In genomic region chr4:8295471-8295870, GRCh38 we compare ENCODE assay signal across 20 cellular contexts. TPM values are rescaled to one million over a fixed set of nuclear protein-coding genes. Genes with fewer than 3 reads are reported as not detected.
DNase-seq lines count a peak whose midpoint lies in the region; ATAC-seq and TF ChIP-seq lines count a peak whose summit lies in the region.
"Had no signal": no experiment of that assay in that cellular context is flagged by ENCODE, and none has a peak within 500 bp of the region (broad histone marks: within the 10 kb centered on the region; RNA-seq: fewer than 3 reads in every experiment).

No MANE protein-coding gene starts in this region.

- intact Hi-C loops in left lung (cut with DNase I) (no loop called here), sciatic nerve (cut with DNase I) (no loop called here)

- H3K36me3 ChIP-seq in RWPE2 (ENCODE audit: low read depth) (no peaks in the 10 kb centered on the region), left lung (peaks cover 0 to 35% of the 10 kb centered on the region in 2 donors), SJCRH30 (no peaks in the 10 kb centered on the region)
- H3K36me3 ChIP-seq: HAP-1 had no signal

- H3K9me3 ChIP-seq in RWPE2 (ENCODE audit: severe bottlenecking) (no peaks in the 10 kb centered on the region), left lung (no peaks in the 10 kb centered on the region), SJCRH30 (replicated peaks) (no peaks in the 10 kb centered on the region)
- H3K9me3 ChIP-seq: Caco-2, HAP-1 had no signal

- no peak for TF ChIP-seq CTCF in RWPE2 (IDR thresholded peaks at IDR 0.05; ENCODE audit: poor library complexity, severe bottlenecking)
- no peak for TF ChIP-seq CTCF in left lung (IDR thresholded peaks at IDR 0.05)

- H3K4me1 ChIP-seq in RWPE2 (ENCODE audit: insufficient read depth, poor library complexity, severe bottlenecking), result no peaks in the 10 kb centered on the region
- H3K4me1 ChIP-seq in left lung, result no peaks in the 10 kb centered on the region
- peaks cover 9% of the 10 kb centered on the region; the same call in 1 of the 2 replicates for H3K4me1 ChIP-seq in SJCRH30
- H3K4me1 ChIP-seq: Caco-2, HAP-1 had no signal

- DNase-seq in NOMO-1 treated with DMSO at 0.1 percent for 48 hours (lab: John Stamatoyannopoulos, UW; ENCODE audit: unreplicated experiment) (peak; percentile 31), NOMO-1 treated with dmso at 0.1 percent for 144 hours (lab: John Stamatoyannopoulos, UW; ENCODE audit: unreplicated experiment) (no peak), RWPE2 (ENCODE audit: low spot score) (peak; percentile 29), left lung (peak; percentile 25 to 57), sciatic nerve (ENCODE audit: low spot score) (peak; percentile 31), kidney tubule cell (ENCODE audit: low spot score) (no peak), SJCRH30 (no peak), retina (no peak)
- DNase-seq: 8988T, C1 segment of cervical spinal cord, DMS53, NCI-H1105, NCI-H187 treated with DMSO at 0.1 percent for 48 hours, NCI-H82 had no signal

- H3K27me3 ChIP-seq in RWPE2 (ENCODE audit: insufficient read depth, poor library complexity, severe bottlenecking) (no peaks in the 10 kb centered on the region), left lung (no peaks in the 10 kb centered on the region), SJCRH30 (peaks cover 6% of the 10 kb centered on the region; the same call in 1 of the 2 replicates)

- H3K27ac ChIP-seq in RWPE2 (ENCODE audit: poor library complexity, severe bottlenecking) (no peak overlapping the region), left lung (no peak overlapping the region), SJCRH30 (no peak overlapping the region)
- H3K27ac ChIP-seq: KMS-11 had no signal

- H3K4me3 ChIP-seq in RWPE2 (ENCODE audit: severe bottlenecking) (no peak overlapping the region), left lung (no peak overlapping the region), SJCRH30 (no peak overlapping the region)
- H3K4me3 ChIP-seq: GM12878, HAP-1 had no signal

- ATAC-seq in RWPE2 (ENCODE audit: low read depth) (no peak), left lung (no peak), sciatic nerve (no peak)
- ATAC-seq: GM12878 had no signal

RNA-seq across cellular contexts. Expression of gene HTRA3, which starts 25.9 kb away (rescaled TPM):
- total RNA-seq in left lung (10 to 100 TPM; 16.7 to 18.3 TPM), sciatic nerve (23.7 TPM)
- total RNA-seq in SJCRH30 (2014; rRNA removed; shearing (Covaris generic)), result 0.08 TPM in 1 of 2 replicates, not detected in the other
- total RNA-seq: MCF 10A, NCI-H460 had no signal

Comparison
In these comparisons a context has a peak if more than half of its experiments do, and no peak if none do; other contexts are left out.
1. DNase-seq: peak in NOMO-1 treated with DMSO at 0.1 percent for 48 hours (single experiment), RWPE2 (single experiment), left lung (2 of 2) and sciatic nerve (single experiment); none in NOMO-1 treated with dmso at 0.1 percent for 144 hours (single experiment), kidney tubule cell (single experiment), SJCRH30 (0 of 2) and retina (single experiment).
2. RNA of gene HTRA3, which starts 25.9 kb away (total RNA-seq): 23.7 TPM in sciatic nerve (single experiment) and 16.7 to 18.3 TPM in left lung; 0.08 TPM in SJCRH30; every median in the first group is over 10 times any median in the second.